Comparison of ENCODE assay signal across 19 cellular contexts in the genomic region with DNA sequence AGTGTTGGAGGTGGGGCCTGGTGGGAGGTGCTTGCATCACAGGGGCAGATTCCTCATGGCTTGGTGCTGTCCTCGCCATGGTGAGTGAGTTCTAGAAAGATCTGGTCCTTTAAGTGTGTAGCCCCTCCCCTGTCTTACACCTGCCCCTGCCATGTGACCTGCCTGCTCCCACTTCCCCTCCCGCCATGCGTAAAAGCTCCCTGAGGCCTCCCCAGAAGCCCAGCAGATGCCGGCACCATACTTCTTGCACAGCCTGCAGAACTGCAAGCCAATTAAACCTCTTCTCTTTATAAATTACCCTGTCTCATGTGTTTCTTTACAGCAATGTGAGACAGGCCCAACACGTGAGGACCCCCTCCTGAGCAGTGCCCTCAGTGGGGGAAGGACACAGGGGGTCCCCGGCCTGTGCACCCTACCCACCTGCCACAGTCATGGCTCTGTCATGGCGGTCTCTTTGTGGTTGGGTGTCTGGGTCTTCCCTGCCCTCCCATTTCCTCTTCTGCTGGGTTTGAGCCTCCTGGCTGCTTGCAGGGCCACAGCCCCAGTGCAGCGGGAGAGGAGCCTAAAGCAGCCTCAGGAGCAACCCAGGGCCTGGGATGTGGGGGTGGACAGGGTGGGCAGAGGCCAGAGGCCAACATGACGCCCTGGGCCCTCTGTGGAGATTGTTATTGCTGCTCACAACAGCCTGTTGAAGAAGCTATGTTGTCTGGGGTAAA.
A peak's percentile ranks its signal among the peaks of the same experiment; 100 is the strongest.
DNase-seq lines count a peak whose midpoint lies in the region; ATAC-seq and TF ChIP-seq lines count a peak whose summit lies in the region.
"Had no signal": no experiment of that assay in that cellular context is flagged by ENCODE, and none has a peak within 500 bp of the region (broad histone marks: within the 10 kb centered on the region; RNA-seq: fewer than 3 reads in every experiment).

No MANE protein-coding gene starts in this region.

- no peak overlapping the region for H4K8ac ChIP-seq in IMR-90 (ENCODE audit: low read depth in 2 of 2, low read length in 2 of 2)
- H4K8ac ChIP-seq in neuronal stem cell (ENCODE audit: low read depth, low read length): no peak overlapping the region

- BruUV-seq in IMR-90 (replicated peaks; lab: Mats Ljungman, UMichigan): no TSS peak

- H2AK5ac ChIP-seq in IMR-90 (ENCODE audit: low read depth, low read length) (no peak overlapping the region), neuronal stem cell (ENCODE audit: low read depth, low read length) (no peak overlapping the region)

- dilution Hi-C loops in IMR-90 (cut with HindIII; ENCODE audit: low sequenced_read_pairs, unreplicated experiment): no loop called here

- H3K4me3 ChIP-seq in IMR-90 (ENCODE audit: insufficient read depth, low read depth, low read length) (no peak overlapping the region), neuronal stem cell (ENCODE audit: low read length in 2 of 2) (peak overlapping the region in 1 of 2 donors; percentile 43)

- TF ChIP-seq CTCF in IMR-90 (conservative IDR thresholded peaks at IDR 0.05; ENCODE audit: low read depth, low read length) (no peak), foreskin keratinocyte (conservative IDR thresholded peaks at IDR 0.05) (no peak)

- H3K9ac ChIP-seq in IMR-90 (ENCODE audit: low read depth, low read length) (no peak overlapping the region), neuronal stem cell (ENCODE audit: low read depth, low read length, poor library complexity) (no peak overlapping the region)

- TF ChIP-seq POLR2A in IMR-90 (IDR thresholded peaks at IDR 0.05; ENCODE audit: low read depth, low read length): no peak

- H3K23ac ChIP-seq in IMR-90 (ENCODE audit: low read depth, low read length): no peak overlapping the region
- no peak overlapping the region for H3K23ac ChIP-seq in neuronal stem cell (ENCODE audit: low read depth, low read length, poor library complexity)

- CTCF ChIA-PET in IMR-90 (lab: Yijun Ruan, JAX): interaction anchor here (1.1 kb wide), 1 partner anchor 9 kb away, joined by 3 read pairs; no protein-coding TSS in a partner anchor

- H3K79me1 ChIP-seq in IMR-90 (ENCODE audit: low read depth in 1 of 2, low read length in 2 of 2): no peaks in the 10 kb centered on the region
- no peaks in the 10 kb centered on the region for H3K79me1 ChIP-seq in neuronal stem cell (ENCODE audit: low read depth, low read length)

- peak overlapping the region; percentile 31 for H2BK12ac ChIP-seq in neuronal stem cell (ENCODE audit: low read length)

- intact Hi-C loops in IMR-90 (cut with micrococcal nuclease): no loop called here

- H3K14ac ChIP-seq in IMR-90 (replicated peaks; ENCODE audit: low read depth, low read length) (no peak overlapping the region), neuronal stem cell (ENCODE audit: low read length) (no peak overlapping the region)

- H3K9me3 ChIP-seq in IMR-90 (ENCODE audit: control insufficient read depth, insufficient read depth, low read length) (no peaks in the 10 kb centered on the region), neuronal stem cell (replicated peaks in 1 of 2; ENCODE audit: control insufficient read depth in 2 of 2, insufficient read depth in 1 of 2, low read depth in 1 of 2, low read length in 2 of 2) (peaks cover 0 to 2% of the 10 kb centered on the region in 2 donors)

- WGBS in IMR-90 (ENCODE audit: extremely low coverage in 2 of 2, insufficient read length in 1 of 2), 2 experiments: 100% methylated on average over 2 of the region's 9 CpGs; no CpG with 5 or more reads in 1 of the 2 experiments
- no CpG with 5 or more reads among the region's 9 CpGs for WGBS in neuronal stem cell (ENCODE audit: extremely low coverage in 2 of 2, insufficient read length in 2 of 2, insufficient replicate concordance in 1 of 2), 2 donors

- no peak overlapping the region for H2BK20ac ChIP-seq in IMR-90 (ENCODE audit: low read depth, low read length)

- H4K20me1 ChIP-seq in IMR-90 (ENCODE audit: insufficient read depth, low read length): no peaks in the 10 kb centered on the region

- no peak overlapping the region for H3K4me2 ChIP-seq in IMR-90 (ENCODE audit: low read depth, low read length)
- H3K4me2 ChIP-seq in neuronal stem cell (ENCODE audit: insufficient read depth, low read length, poor library complexity, severe bottlenecking): no peak overlapping the region

- H2AK9ac ChIP-seq in IMR-90 (replicated peaks; ENCODE audit: low read depth, low read length, poor library complexity): no peak overlapping the region

- TF ChIP-seq RAD21 in IMR-90 (IDR thresholded peaks at IDR 0.05; ENCODE audit: low read length): no peak

- DNase-seq in IMR-90 (no peak), neuronal stem cell (ENCODE audit: low spot score) (no peak), DMS114 treated with DMSO at 0.1 percent for 48 hours (lab: John Stamatoyannopoulos, UW; ENCODE audit: unreplicated experiment) (no peak), ureter (ENCODE audit: low spot score) (no peak), COLO829 (ENCODE audit: low spot score) (no peak), foreskin keratinocyte (no peak)
- DNase-seq: CD8-positive, alpha-beta memory T cell; GF-D8; KG1; NCI-H1092 treated with DMSO at 0.1 percent for 48 hours; NCI-H1436 treated with DMSO at 0.1 percent for 48 hours; NCI-H1930; NCI-H226; NCI-H774; NK-92 treated with Interleukin-12 subunit alpha and Interleukin-12 subunit beta, amount 100 ng/mL, for 24 hours; SIG-M5 had no signal

- H2AFZ ChIP-seq in IMR-90 (replicated peaks; ENCODE audit: low read length, poor library complexity) (peak overlapping the region; percentile 43), neuronal stem cell (ENCODE audit: low read length) (peak overlapping the region; percentile 3)

- H3K4ac ChIP-seq in IMR-90 (ENCODE audit: low read depth, low read length) (no peak overlapping the region), neuronal stem cell (ENCODE audit: low read length) (no peak overlapping the region)

- no peak overlapping the region for H2BK15ac ChIP-seq in IMR-90 (ENCODE audit: low read depth, low read length)
- no peak overlapping the region for H2BK15ac ChIP-seq in neuronal stem cell (ENCODE audit: low read length)

- H3K36me3 ChIP-seq in IMR-90 (ENCODE audit: control insufficient read depth, insufficient read depth, low read length) (no peaks in the 10 kb centered on the region), neuronal stem cell (replicated peaks in 1 of 2; ENCODE audit: control insufficient read depth in 2 of 2, insufficient read depth in 2 of 2, low read length in 2 of 2) (no peaks in the 10 kb centered on the region)

- no peak overlapping the region for H3K56ac ChIP-seq in IMR-90 (ENCODE audit: extremely low read depth, insufficient read depth, low read length)

- H3K4me1 ChIP-seq in IMR-90 (ENCODE audit: control insufficient read depth, insufficient read depth, low read length) (no peaks in the 10 kb centered on the region), neuronal stem cell (ENCODE audit: control insufficient read depth in 2 of 2, insufficient read depth in 1 of 2, low read depth in 1 of 2, low read length in 2 of 2) (peaks cover 13 to 18% of the 10 kb centered on the region in 2 donors), foreskin keratinocyte (no peaks in the 10 kb centered on the region)

- in situ Hi-C loops in IMR-90 (cut with MboI; ENCODE audit: low sequenced_read_pairs): no loop called here

- H4K91ac ChIP-seq in IMR-90 (ENCODE audit: insufficient read depth, low read depth, low read length) (no peak overlapping the region), neuronal stem cell (ENCODE audit: low read depth, low read length, poor library complexity) (no peak overlapping the region)

- H4K5ac ChIP-seq in IMR-90 (ENCODE audit: low read depth, low read length): no peak overlapping the region

- ATAC-seq in IMR-90 (ENCODE audit: low read depth) (no peak), foreskin keratinocyte (no peak)

- H2BK5ac ChIP-seq in IMR-90 (ENCODE audit: low read depth, low read length, poor library complexity, severe bottlenecking): no peak overlapping the region
- no peak overlapping the region for H2BK5ac ChIP-seq in neuronal stem cell (ENCODE audit: low read length)

- POLR2A ChIA-PET in IMR-90 (lab: Charles Lee; ENCODE audit: unreplicated experiment): no interaction called here

- no peaks in the 10 kb centered on the region for H3K9me1 ChIP-seq in IMR-90 (ENCODE audit: insufficient read depth, low read length)

- H3K27ac ChIP-seq in IMR-90 (ENCODE audit: insufficient read depth, low read length) (no peak overlapping the region), angular gyrus (ENCODE audit: low read depth, low read length) (peak overlapping the region; percentile 97), layer of hippocampus (ENCODE audit: low read depth, low read length) (peak overlapping the region; percentile 97), neuronal stem cell (replicated peaks; ENCODE audit: low read length) (no peak overlapping the region), foreskin keratinocyte (no peak overlapping the region)
- H3K27ac ChIP-seq: C4-2B had no signal

- H2BK120ac ChIP-seq in IMR-90 (ENCODE audit: low read depth, low read length) (no peak overlapping the region), neuronal stem cell (ENCODE audit: low read depth, low read length) (no peak overlapping the region)

- H3K18ac ChIP-seq in IMR-90 (ENCODE audit: low read depth, low read length): no peak overlapping the region
- peak overlapping the region; percentile 25 for H3K18ac ChIP-seq in neuronal stem cell (ENCODE audit: low read length)

- no peaks in the 10 kb centered on the region for H3K27me3 ChIP-seq in IMR-90 (ENCODE audit: control insufficient read depth, insufficient read depth, low read length)
- H3K27me3 ChIP-seq in layer of hippocampus (ENCODE audit: control insufficient read depth, insufficient read depth, low read length): no peaks in the 10 kb centered on the region
- H3K27me3 ChIP-seq in neuronal stem cell (ENCODE audit: control insufficient read depth in 3 of 3, insufficient read depth in 3 of 3, low read depth in 1 of 3, low read length in 3 of 3): no peaks in the 10 kb centered on the region
- no peaks in the 10 kb centered on the region for H3K27me3 ChIP-seq in foreskin keratinocyte

TF ChIP-seq in IMR-90, 13 proteins besides CTCF, POLR2A, EP300 and RAD21:
- TF ChIP-seq, protein P1, sequence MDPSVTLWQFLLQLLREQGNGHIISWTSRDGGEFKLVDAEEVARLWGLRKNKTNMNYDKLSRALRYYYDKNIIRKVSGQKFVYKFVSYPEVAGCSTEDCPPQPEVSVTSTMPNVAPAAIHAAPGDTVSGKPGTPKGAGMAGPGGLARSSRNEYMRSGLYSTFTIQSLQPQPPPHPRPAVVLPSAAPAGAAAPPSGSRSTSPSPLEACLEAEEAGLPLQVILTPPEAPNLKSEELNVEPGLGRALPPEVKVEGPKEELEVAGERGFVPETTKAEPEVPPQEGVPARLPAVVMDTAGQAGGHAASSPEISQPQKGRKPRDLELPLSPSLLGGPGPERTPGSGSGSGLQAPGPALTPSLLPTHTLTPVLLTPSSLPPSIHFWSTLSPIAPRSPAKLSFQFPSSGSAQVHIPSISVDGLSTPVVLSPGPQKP (IDR thresholded peaks at IDR 0.05; ENCODE audit: borderline replicate concordance, low read depth, low read length): no peak
- TF ChIP-seq MXI1 (IDR thresholded peaks at IDR 0.05; ENCODE audit: borderline replicate concordance, low read depth, low read length): no peak
- no peak for TF ChIP-seq SMC3 (IDR thresholded peaks at IDR 0.05; ENCODE audit: low read depth, low read length)

Comparison
In these comparisons a context has a peak if more than half of its experiments do, and no peak if none do; other contexts are left out.
1. H3K27ac ChIP-seq: peak in angular gyrus (single experiment) and layer of hippocampus (single experiment); none in IMR-90 (single experiment), neuronal stem cell (single experiment) and foreskin keratinocyte (single experiment).